In the genomic region with DNA sequence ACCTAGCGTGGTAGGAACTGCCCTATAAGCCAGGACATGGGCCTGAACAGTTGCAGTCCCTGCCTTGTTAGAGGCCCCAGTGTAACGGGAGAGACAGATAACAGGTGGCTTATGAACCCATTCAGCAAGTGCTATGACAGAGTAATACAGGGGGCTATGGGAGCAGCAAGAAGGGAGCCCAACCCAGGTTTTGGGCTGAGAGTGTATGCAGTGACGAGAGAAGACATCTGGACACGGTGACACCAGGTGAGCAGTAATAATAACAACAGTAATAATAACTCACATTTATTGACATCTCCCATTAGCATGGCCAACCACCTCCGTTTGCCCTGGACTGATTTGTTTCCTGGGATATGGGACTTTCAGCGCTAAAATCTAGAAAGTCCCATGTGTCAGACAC, we compare ENCODE assay signal across 23 cellular contexts.
"Had no signal": no experiment of that assay in that cellular context is flagged by ENCODE, and none has a peak within 500 bp of the region (broad histone marks: within the 10 kb centered on the region; RNA-seq: fewer than 3 reads in every experiment).

No MANE protein-coding gene starts in this region.

- H3K27me3 Mint-ChIP-seq: effector memory CD8-positive, alpha-beta T cell had no signal

- H3K4me3 Mint-ChIP-seq: dendritic cell treated with granulocyte-macrophage colony-stimulating factor and Interleukin-4, amounts not matched to agents 40 ng/mL and 50 ng/mL, for 4 days; effector memory CD8-positive, alpha-beta T cell had no signal

- H3K4me3 ChIP-seq: colonic mucosa, coronary artery, dorsolateral prefrontal cortex, esophagus muscularis mucosa, esophagus squamous epithelium, gastrocnemius medialis, gastroesophageal sphincter, heart left ventricle, heart right ventricle had no signal

- H3K9me3 ChIP-seq: colonic mucosa, gastrocnemius medialis had no signal

- H3K27me3 ChIP-seq: colonic mucosa, gastrocnemius medialis had no signal

- ATAC-seq: effector memory CD8-positive, alpha-beta T cell; esophagus mucosa; foreskin keratinocyte; gastrocnemius medialis; gastroesophageal sphincter; heart left ventricle; heart right ventricle had no signal

- H3K9me3 Mint-ChIP-seq: dendritic cell treated with granulocyte-macrophage colony-stimulating factor and Interleukin-4, amounts not matched to agents 40 ng/mL and 50 ng/mL, for 4 days had no signal

- H3K27ac Mint-ChIP-seq: dendritic cell treated with granulocyte-macrophage colony-stimulating factor and Interleukin-4, amounts not matched to agents 40 ng/mL and 50 ng/mL, for 4 days; effector memory CD8-positive, alpha-beta T cell had no signal

- DNase-seq: colonic mucosa; cortex of kidney; dermis blood vessel endothelial cell; dorsolateral prefrontal cortex; effector CD4-positive, alpha-beta T cell; effector CD8-positive, alpha-beta T cell; effector memory CD4-positive, alpha-beta T cell; effector memory CD8-positive, alpha-beta T cell; erythroblast; esophagus squamous epithelium; foreskin fibroblast; foreskin keratinocyte; foreskin melanocyte; gastrocnemius medialis; glutamatergic neuron; heart left ventricle; heart right ventricle had no signal

- H3K36me3 ChIP-seq: colonic mucosa, esophagus muscularis mucosa, esophagus squamous epithelium, gastrocnemius medialis, gastroesophageal sphincter, heart left ventricle, heart right ventricle had no signal

- H3K27ac ChIP-seq: colonic mucosa, coronary artery, dorsolateral prefrontal cortex, epithelial cell of prostate, esophagus muscularis mucosa, esophagus squamous epithelium, foreskin keratinocyte, gastrocnemius medialis, gastroesophageal sphincter, heart left ventricle, heart right ventricle had no signal

- H3K4me1 ChIP-seq: colonic mucosa, esophagus muscularis mucosa, esophagus squamous epithelium, foreskin keratinocyte, gastroesophageal sphincter, heart left ventricle, heart right ventricle had no signal
